17 cellular contexts compared by ENCODE assay signal in the genomic region with DNA sequence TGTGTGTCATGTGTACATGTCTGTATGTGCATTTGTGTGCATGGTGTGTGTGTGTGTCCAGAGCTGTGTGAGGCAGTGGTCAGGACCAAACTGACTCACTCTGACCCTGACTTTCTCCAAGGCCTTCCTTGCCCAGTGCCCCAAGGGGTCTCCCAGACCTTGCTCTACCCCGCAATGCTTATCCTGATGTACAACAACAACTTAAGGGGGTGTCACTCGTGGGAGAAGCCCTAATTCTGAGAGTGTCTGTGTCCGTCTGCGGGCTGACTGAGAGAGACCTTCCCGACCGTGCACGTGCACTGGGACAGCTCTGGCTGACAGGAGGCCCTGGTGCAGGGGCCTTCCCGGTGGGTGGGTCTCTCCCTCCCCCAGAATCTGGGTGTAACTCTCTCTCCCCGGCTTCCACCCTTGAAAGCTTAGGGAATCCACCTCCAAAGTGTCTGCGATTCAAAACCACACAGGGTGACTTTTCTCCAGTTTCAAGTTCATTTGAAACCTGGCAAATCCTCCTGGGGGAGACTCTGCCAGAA.
DNase-seq lines count a peak whose midpoint lies in the region; ATAC-seq, FAIRE-seq and TF ChIP-seq lines count a peak whose summit lies in the region.
"Had no signal": no experiment of that assay in that cellular context is flagged by ENCODE, and none has a peak within 500 bp of the region (broad histone marks: within the 10 kb centered on the region; RNA-seq: fewer than 3 reads in every experiment).

No MANE protein-coding gene starts in this region.

- H2BK15ac ChIP-seq in H1 (ENCODE audit: low read length), result no peak overlapping the region

- H3K9me3 ChIP-seq in HEK293 (ENCODE audit: control insufficient read depth, insufficient read depth, low read depth, low read length), result no peaks in the 10 kb centered on the region
- H3K9me3 ChIP-seq in H1 (ENCODE audit: insufficient read depth in 2 of 2, low read depth in 1 of 2, low read length in 1 of 2), result no peaks in the 10 kb centered on the region

- no peaks in the 10 kb centered on the region for H3K36me3 Mint-ChIP-seq in neural crest cell (ENCODE audit: low read depth)
- no peaks in the 10 kb centered on the region for H3K36me3 Mint-ChIP-seq in activated T-cell treated with anti-CD3 and anti-CD28 coated beads, Interleukin-2, amount 50 U/mL, for 4 hours (ENCODE audit: insufficient read depth)

- H3K9ac ChIP-seq in H1 (replicated peaks in 1 of 4; ENCODE audit: extremely low read depth in 1 of 4, low read depth in 3 of 4, low read length in 3 of 4), result no peak overlapping the region

- no peak overlapping the region for H4K91ac ChIP-seq in H1 (replicated peaks; ENCODE audit: insufficient read length, low read length)

- H4K20me1 ChIP-seq in H1 (replicated peaks in 1 of 2; ENCODE audit: control insufficient read depth in 1 of 2, insufficient read depth in 2 of 2, low read length in 2 of 2), result peaks cover 0 to 7% of the 10 kb centered on the region in 2 experiments

- H3K79me2 ChIP-seq in H1 (ENCODE audit: control insufficient read depth in 1 of 2, insufficient read depth in 2 of 2, low read length in 2 of 2), result no peaks in the 10 kb centered on the region; a peak in 1 of 4 replicates

- POLR2A ChIA-PET in HEK293 (lab: Yijun Ruan, JAX), result no interaction called here
- POLR2A ChIA-PET in H1 (lab: Charles Lee; ENCODE audit: partially characterized antibody), result no interaction called here

- H3K4me1 ChIP-seq in HEK293 (ENCODE audit: control insufficient read depth, insufficient read depth, low read length) (no peaks in the 10 kb centered on the region; the same call in 1 of the 2 replicates), H1 (replicated peaks in 1 of 4; ENCODE audit: control insufficient read depth in 3 of 4, insufficient read depth in 4 of 4, low read length in 3 of 4) (0 out of 7 replicates have a peak, but pooled peaks cover 0 to 3% (median under 1%) of the 10 kb centered on the region in 4 experiments)

- H3K27ac ChIP-seq in HEK293 (ENCODE audit: extremely low read depth, low read depth, low read length) (no peak overlapping the region), H1 (ENCODE audit: low read depth, low read length) (no peak overlapping the region)

- TF ChIP-seq CTCF in HEK293 (tag by site-specific recombination; IDR thresholded peaks at IDR 0.05) (no peak), H1 (IDR thresholded peaks at IDR 0.05; ENCODE audit: control extremely low read depth in 1 of 3, insufficient read depth in 1 of 3, low read depth in 1 of 3, low read length in 3 of 3) (no peak), neural crest cell (conservative IDR thresholded peaks at IDR 0.05) (no peak)

- no peak overlapping the region for H4K5ac ChIP-seq in H1 (ENCODE audit: insufficient read length, low read depth, low read length)

- peaks cover 16% of the 10 kb centered on the region for H3K4me1 Mint-ChIP-seq in neural crest cell
- no peaks in the 10 kb centered on the region for H3K4me1 Mint-ChIP-seq in activated T-cell treated with anti-CD3 and anti-CD28 coated beads, Interleukin-2, amount 50 U/mL, for 4 hours (ENCODE audit: low read depth)
- H3K4me1 Mint-ChIP-seq: B cell had no signal

- no peak for TF ChIP-seq POLR2A in H1 (IDR thresholded peaks at IDR 0.05; ENCODE audit: control extremely low read depth in 1 of 2, low read depth in 2 of 2, low read length in 2 of 2)

- TF ChIP-seq EP300 in H1 (IDR thresholded peaks at IDR 0.05; ENCODE audit: borderline replicate concordance in 1 of 2, low read depth in 2 of 2, low read length in 2 of 2), result no peak

- H3K4ac ChIP-seq in H1 (replicated peaks; ENCODE audit: insufficient read length, low read depth, low read length), result no peak overlapping the region

- no peak for DNase-seq in H1 (ENCODE audit: low read depth in 1 of 2, low spot score in 2 of 2)
- DNase-seq in neural crest cell (ENCODE audit: low read depth, low spot score), result no peak
- DNase-seq in posterior vena cava (ENCODE audit: low spot score), result peak; percentile 36
- DNase-seq in NCI-H1417 treated with DMSO at 0.1 percent for 48 hours (lab: John Stamatoyannopoulos, UW), result no peak
- DNase-seq in activated T-cell treated with anti-CD3 and anti-CD28 coated beads, Interleukin-2, amount 50 U/mL, for 4 hours, result no peak
- DNase-seq: C1 segment of cervical spinal cord; CD4-positive, alpha-beta T cell; DMS79 treated with DMSO at 0.1 percent for 48 hours; EL; GDM1; GOT3; HCEC 1CT had no signal

- peak overlapping the region; percentile 3; the same call in 1 of the 2 replicates for H4K8ac ChIP-seq in H1 (ENCODE audit: extremely low read depth, insufficient read depth, low read length)

- H2BK5ac ChIP-seq in H1 (ENCODE audit: low read depth, low read length), result 0 out of 2 replicates have a peak overlapping the region, but pooled peaks have one; percentile 50

- peak overlapping the region; percentile 53; the same call in 1 of the 2 replicates for H2BK12ac ChIP-seq in H1 (ENCODE audit: low read depth, low read length)

- no peaks in the 10 kb centered on the region for H3K9me3 Mint-ChIP-seq in neural crest cell
- H3K9me3 Mint-ChIP-seq in activated T-cell treated with anti-CD3 and anti-CD28 coated beads, Interleukin-2, amount 50 U/mL, for 4 hours, result no peaks in the 10 kb centered on the region
- H3K9me3 Mint-ChIP-seq: CD4-positive, alpha-beta T cell had no signal

- no peak for TF ChIP-seq RAD21 in H1 (IDR thresholded peaks at IDR 0.05 in 1 of 2, conservative IDR thresholded peaks at IDR 0.05 in 1 of 2; ENCODE audit: low read depth in 2 of 2, low read length in 2 of 2)

- peak overlapping the region; percentile 96; the same call in 1 of the 2 replicates for H2AK5ac ChIP-seq in H1 (ENCODE audit: low read depth, low read length)

- H2BK120ac ChIP-seq in H1 (replicated peaks; ENCODE audit: low read depth, low read length), result no peak overlapping the region

- no peak overlapping the region for H3K4me3 Mint-ChIP-seq in neural crest cell
- H3K4me3 Mint-ChIP-seq in activated T-cell treated with anti-CD3 and anti-CD28 coated beads, Interleukin-2, amount 50 U/mL, for 4 hours, result no peak overlapping the region
- H3K4me3 Mint-ChIP-seq: B cell; CD4-positive, alpha-beta T cell had no signal

- H3K18ac ChIP-seq in H1 (ENCODE audit: extremely low read depth, low read length), result no peak overlapping the region

- H3K36me3 ChIP-seq in HEK293 (ENCODE audit: control insufficient read depth in 2 of 2, insufficient read depth in 1 of 2, low read length in 2 of 2) (no peaks in the 10 kb centered on the region), H1 (ENCODE audit: control insufficient read depth in 2 of 4, insufficient read depth in 4 of 4, low read length in 3 of 4) (no peaks in the 10 kb centered on the region; a peak in 2 of 8 replicates)

- intact Hi-C loops in posterior vena cava (cut with DNase I), result loop anchor here in 1 of 2 donors (10.0 kb wide), 1 partner anchor 655 kb away; no protein-coding TSS in a partner anchor

- H3K23me2 ChIP-seq in H1 (ENCODE audit: low read depth, low read length), result peaks cover 7% of the 10 kb centered on the region

- H3K79me1 ChIP-seq in H1 (ENCODE audit: low read depth, low read length), result no peaks in the 10 kb centered on the region

- CTCF ChIA-PET in HEK293 (lab: Yijun Ruan, JAX) (no interaction called here), H1 (lab: Charles Lee; ENCODE audit: partially characterized antibody) (no interaction called here)

- no peak overlapping the region for H2AFZ ChIP-seq in H1 (ENCODE audit: low read length)

- no peak overlapping the region for H3K4me2 ChIP-seq in H1 (ENCODE audit: insufficient read depth in 1 of 2, low read depth in 2 of 2, low read length in 2 of 2)

- H3K27me3 ChIP-seq in H1 (replicated peaks in 1 of 4; ENCODE audit: control insufficient read depth in 3 of 4, extremely low read depth in 1 of 4, insufficient read depth in 3 of 4, low read length in 3 of 4), result no peaks in the 10 kb centered on the region

- H2BK20ac ChIP-seq in H1 (ENCODE audit: low read length), result no peak overlapping the region

- FAIRE-seq in H1 (lab: Jason Lieb, UNC), result no peak
- FAIRE-seq: A204.1, GM12892 had no signal

- H3K27ac Mint-ChIP-seq in neural crest cell (ENCODE audit: unreplicated experiment), result peak overlapping the region; percentile 22
- H3K27ac Mint-ChIP-seq: B cell; CD4-positive, alpha-beta T cell had no signal

- no peak overlapping the region for H3K23ac ChIP-seq in H1 (ENCODE audit: insufficient read length)

- H3K14ac ChIP-seq in H1 (ENCODE audit: insufficient read length), result no peak overlapping the region

- H3K56ac ChIP-seq in H1 (replicated peaks; ENCODE audit: insufficient read length, low read depth, low read length), result no peak overlapping the region

- no peak for ATAC-seq in activated T-cell treated with anti-CD3 and anti-CD28 coated beads, Interleukin-2, amount 50 U/mL, for 4 hours
- ATAC-seq in HG03097 (IDR thresholded peaks at IDR 0.05; ENCODE audit: low FRiP score, unreplicated experiment), result no peak

- 96% methylated on average over 10 of the region's 10 CpGs; no CpG with 5 or more reads in 1 of the 2 experiments for WGBS in H1 (ENCODE audit: extremely low coverage in 1 of 2, insufficient coverage in 1 of 2, insufficient read length in 1 of 2, insufficient replicate concordance in 2 of 2, low coverage in 1 of 2, low lambda C conversion rate in 2 of 2, missing lambda C conversion rate in 1 of 2), 2 experiments

- no peak overlapping the region for H3K4me3 ChIP-seq in HEK293 (ENCODE audit: low read depth, low read length)
- H3K4me3 ChIP-seq in H1 (ENCODE audit: extremely low read depth in 1 of 4, insufficient read depth in 2 of 4, low read depth in 3 of 4, low read length in 4 of 4), result no peak overlapping the region

- H3K27me3 Mint-ChIP-seq in neural crest cell (ENCODE audit: low read depth), result no peaks in the 10 kb centered on the region
- H3K27me3 Mint-ChIP-seq in activated T-cell treated with anti-CD3 and anti-CD28 coated beads, Interleukin-2, amount 50 U/mL, for 4 hours (ENCODE audit: low read depth), result no peaks in the 10 kb centered on the region
- H3K27me3 Mint-ChIP-seq: B cell; CD4-positive, alpha-beta T cell had no signal

TF ChIP-seq in HEK293, 187 proteins besides CTCF, POLR2A, EP300 and RAD21 (continues in another document):
- TF ChIP-seq MZF1 (tag by site-specific recombination; IDR thresholded peaks at IDR 0.05; ENCODE audit: borderline replicate concordance), result no peak

TF ChIP-seq in H1, 55 proteins besides CTCF, POLR2A, EP300 and RAD21 (continues in another document):
- TF ChIP-seq BCL11A (IDR thresholded peaks at IDR 0.05; ENCODE audit: low read depth in 2 of 2, low read length in 2 of 2), result no peak
- TF ChIP-seq ZNF274 (IDR thresholded peaks at IDR 0.05; ENCODE audit: borderline replicate concordance, extremely low read depth, low read length), result no peak
- no peak for TF ChIP-seq RXRA (IDR thresholded peaks at IDR 0.05; ENCODE audit: insufficient read depth, low read depth, low read length)
- no peak for TF ChIP-seq GTF2F1 (IDR thresholded peaks at IDR 0.05; ENCODE audit: borderline replicate concordance, low read depth, low read length)
- TF ChIP-seq POLR2AphosphoS5 (IDR thresholded peaks at IDR 0.05; ENCODE audit: low read depth, low read length), result no peak
